ENCODE assay signal across 19 cellular contexts in genomic region chr12:92605621-92606170, GRCh38.
"Had no signal": no experiment of that assay in that cellular context is flagged by ENCODE, and none has a peak within 500 bp of the region (broad histone marks: within the 10 kb centered on the region; RNA-seq: fewer than 3 reads in every experiment).

No MANE protein-coding gene starts in this region.

- H3K27ac ChIP-seq: lower lobe of right lung had no signal

- H3K9me3 ChIP-seq: lower lobe of right lung had no signal

- DNase-seq: activated CD4-positive, alpha-beta T cell treated with anti-CD3 and anti-CD28 coated beads, Interleukin-2, amount 10 ng/mL, durations not matched to agents 24 days and 14 days; activated CD8-positive, alpha-beta T cell treated with anti-CD3 and anti-CD28 coated beads for 36 hours; activated naive CD4-positive, alpha-beta T cell; activated T-cell treated with anti-CD3 and anti-CD28 coated beads, Interleukin-2, amount 50 U/mL, for 1 hour; anterior cingulate cortex; left cardiac atrium; lower lobe of right lung; midbrain; nephron progenitor cell; occipital lobe; stimulated activated CD4-positive, alpha-beta T cell treated with anti-CD3 and anti-CD28 coated beads, Interleukin-2, amount 100 ng/mL, for 48 hours had no signal

- H3K36me3 ChIP-seq: lower lobe of right lung had no signal

- FAIRE-seq: endometrium had no signal

- H3K27ac Mint-ChIP-seq: activated CD4-positive, alpha-beta T cell treated with anti-CD3 and anti-CD28 coated beads, Interleukin-2, amount 10 ng/mL, durations not matched to agents 24 days and 14 days; activated CD8-positive, alpha-beta T cell treated with anti-CD3 and anti-CD28 coated beads for 36 hours; activated T-helper 17 cell treated with anti-CD3 and anti-CD28 coated beads, Interleukin-2, amount 50 U/mL, for 72 hours; brain; nephron progenitor cell; stimulated activated naive CD8-positive, alpha-beta T cell treated with anti-CD3 and anti-CD28 coated beads, Interleukin-15, Interleukin-2, amounts not matched to agents 100 ng/mL and 50 ng/mL, for 24 hours; T-helper 1 cell treated with Interleukin-12 subunit alpha and Interleukin-12 subunit beta and Interleukin-4 antibody, amounts not matched to agents 30 μg/mL and 1 μg/mL, for 36 hours; type B pancreatic cell had no signal

- H3K27me3 Mint-ChIP-seq: activated CD4-positive, alpha-beta T cell treated with anti-CD3 and anti-CD28 coated beads, Interleukin-2, amount 10 ng/mL, durations not matched to agents 24 days and 14 days; activated CD8-positive, alpha-beta T cell treated with anti-CD3 and anti-CD28 coated beads for 36 hours; activated T-helper 17 cell treated with anti-CD3 and anti-CD28 coated beads, Interleukin-2, amount 50 U/mL, for 72 hours; brain; central memory CD8-positive, alpha-beta T cell; stimulated activated naive CD8-positive, alpha-beta T cell treated with anti-CD3 and anti-CD28 coated beads, Interleukin-15, Interleukin-2, amounts not matched to agents 100 ng/mL and 50 ng/mL, for 24 hours; type B pancreatic cell had no signal

- H3K4me3 ChIP-seq: coronary artery, lower lobe of right lung had no signal

- H3K4me3 Mint-ChIP-seq: activated CD4-positive, alpha-beta T cell treated with anti-CD3 and anti-CD28 coated beads, Interleukin-2, amount 10 ng/mL, durations not matched to agents 24 days and 14 days; activated CD8-positive, alpha-beta T cell treated with anti-CD3 and anti-CD28 coated beads for 36 hours; brain; central memory CD8-positive, alpha-beta T cell; nephron progenitor cell; stimulated activated naive CD8-positive, alpha-beta T cell treated with anti-CD3 and anti-CD28 coated beads, Interleukin-15, Interleukin-2, amounts not matched to agents 100 ng/mL and 50 ng/mL, for 24 hours; T-helper 1 cell treated with Interleukin-12 subunit alpha and Interleukin-12 subunit beta and Interleukin-4 antibody, amounts not matched to agents 30 μg/mL and 1 μg/mL, for 36 hours; type B pancreatic cell had no signal
